ENCODE assay signal across 25 cellular contexts in the genomic region with DNA sequence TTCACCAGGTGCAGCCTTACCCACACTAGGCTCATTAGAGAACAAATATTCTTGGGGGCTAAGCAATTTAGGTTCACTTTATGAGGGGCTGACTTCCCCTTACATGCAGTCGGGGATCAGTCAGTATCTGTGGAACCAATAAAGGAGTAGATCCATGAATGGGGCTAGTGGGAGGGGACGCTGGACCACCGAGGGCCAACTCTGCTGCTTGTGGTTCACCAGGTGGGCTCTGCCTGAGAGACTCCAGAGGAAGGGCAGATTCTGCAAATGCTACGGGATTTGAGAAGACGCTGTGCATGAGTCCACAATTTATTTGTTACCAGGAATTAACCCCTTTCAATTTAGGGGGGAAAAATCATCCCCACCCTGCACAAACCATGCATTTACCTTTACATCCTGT. TPM values are rescaled to one million over a fixed set of nuclear protein-coding genes. Genes with fewer than 3 reads are reported as not detected.
DNase-seq lines count a peak whose midpoint lies in the region; ATAC-seq, FAIRE-seq and TF ChIP-seq lines count a peak whose summit lies in the region.
"Had no signal": no experiment of that assay in that cellular context is flagged by ENCODE, and none has a peak within 500 bp of the region (broad histone marks: within the 10 kb centered on the region; RNA-seq: fewer than 3 reads in every experiment).

No MANE protein-coding gene starts in this region.

- TF ChIP-seq CTCF in VCaP (conservative IDR thresholded peaks at IDR 0.05) (no peak), glutamatergic neuron (IDR thresholded peaks at IDR 0.05; ENCODE audit: partially characterized antibody, unreplicated experiment) (no peak), progenitor cell of endocrine pancreas (IDR thresholded peaks at IDR 0.05; ENCODE audit: unreplicated experiment) (no peak)

- no peak for ATAC-seq in activated T-cell treated with anti-CD3 and anti-CD28 coated beads, Interleukin-2, amount 50 U/mL, for 4 hours
- ATAC-seq: A549, heart right ventricle, left lobe of liver had no signal

- peaks cover 16% of the 10 kb centered on the region for H3K4me1 Mint-ChIP-seq in activated T-cell treated with anti-CD3 and anti-CD28 coated beads, Interleukin-2, amount 50 U/mL, for 4 hours (ENCODE audit: low read depth)
- H3K4me1 Mint-ChIP-seq in activated T-cell treated with anti-CD3 and anti-CD28 coated beads, Interleukin-2, amount 50 U/mL, for 24 hours (ENCODE audit: low read depth): peaks cover 20% of the 10 kb centered on the region
- H3K4me1 Mint-ChIP-seq in glutamatergic neuron (ENCODE audit: low read depth, unreplicated experiment) (peaks cover 12% of the 10 kb centered on the region), progenitor cell of endocrine pancreas (ENCODE audit: low read depth) (peaks cover 9% of the 10 kb centered on the region)

- TF ChIP-seq POLR2A in GM12892 (IDR thresholded peaks at IDR 0.05; ENCODE audit: low read depth, low read length): no peak

- H3K27me3 Mint-ChIP-seq in activated T-cell treated with anti-CD3 and anti-CD28 coated beads, Interleukin-2, amount 50 U/mL, for 4 hours (ENCODE audit: low read depth): peaks cover 7% of the 10 kb centered on the region
- H3K27me3 Mint-ChIP-seq in activated T-cell treated with anti-CD3 and anti-CD28 coated beads, Interleukin-2, amount 50 U/mL, for 24 hours: no peaks in the 10 kb centered on the region
- H3K27me3 Mint-ChIP-seq in glutamatergic neuron (ENCODE audit: unreplicated experiment) (peaks cover 10% of the 10 kb centered on the region), progenitor cell of endocrine pancreas (no peaks in the 10 kb centered on the region)

- no peak for DNase-seq in activated T-cell treated with anti-CD3 and anti-CD28 coated beads, Interleukin-2, amount 50 U/mL, for 4 hours
- DNase-seq in activated T-cell treated with anti-CD3 and anti-CD28 coated beads, Interleukin-2, amount 50 U/mL, for 24 hours: no peak
- no peak for DNase-seq in glutamatergic neuron
- DNase-seq in progenitor cell of endocrine pancreas (ENCODE audit: low spot score, unreplicated experiment): no peak
- no peak for DNase-seq in hippocampal formation (lab: John Stamatoyannopoulos, UW)
- DNase-seq in stimulated activated CD4-positive, alpha-beta T cell treated with anti-CD3 and anti-CD28 coated beads, Interleukin-4, amount 100 ng/mL, for 4 hours: no peak
- no peak for DNase-seq in GM12892 (ENCODE audit: insufficient read length)
- DNase-seq: activated CD4-positive, alpha-beta T cell treated with anti-CD3 and anti-CD28 coated beads for 1 hour; activated gamma-delta T cell; aorta; heart right ventricle; KG1; MV-4-11; NCI-H187; NCI-H526 treated with DMSO at 0.1 percent for 48 hours; occipital lobe; RPMI8226; stomach; T1000 had no signal

- peak overlapping the region; percentile 95 for H3K27ac ChIP-seq in VCaP
- H3K27ac ChIP-seq: SK-N-MC had no signal

- H3K36me3 Mint-ChIP-seq in activated T-cell treated with anti-CD3 and anti-CD28 coated beads, Interleukin-2, amount 50 U/mL, for 4 hours (ENCODE audit: insufficient read depth): no peaks in the 10 kb centered on the region
- no peaks in the 10 kb centered on the region for H3K36me3 Mint-ChIP-seq in activated T-cell treated with anti-CD3 and anti-CD28 coated beads, Interleukin-2, amount 50 U/mL, for 24 hours (ENCODE audit: low read depth)
- H3K36me3 Mint-ChIP-seq in glutamatergic neuron (ENCODE audit: unreplicated experiment) (no peaks in the 10 kb centered on the region), progenitor cell of endocrine pancreas (ENCODE audit: insufficient read depth) (peaks cover 2% of the 10 kb centered on the region)

- peak overlapping the region; percentile 53 for H3K4me3 Mint-ChIP-seq in activated T-cell treated with anti-CD3 and anti-CD28 coated beads, Interleukin-2, amount 50 U/mL, for 4 hours
- no peak overlapping the region for H3K4me3 Mint-ChIP-seq in activated T-cell treated with anti-CD3 and anti-CD28 coated beads, Interleukin-2, amount 50 U/mL, for 24 hours
- H3K4me3 Mint-ChIP-seq in glutamatergic neuron (ENCODE audit: unreplicated experiment) (peak overlapping the region; percentile 30), progenitor cell of endocrine pancreas (ENCODE audit: low read depth) (peak overlapping the region; percentile 11)

- no peak for FAIRE-seq in GM12892 (lab: Jason Lieb, UNC)
- FAIRE-seq: A549 had no signal

- no peak overlapping the region for H3K27ac Mint-ChIP-seq in activated T-cell treated with anti-CD3 and anti-CD28 coated beads, Interleukin-2, amount 50 U/mL, for 24 hours
- H3K27ac Mint-ChIP-seq in glutamatergic neuron (ENCODE audit: unreplicated experiment) (peak overlapping the region; percentile 22), progenitor cell of endocrine pancreas (peak overlapping the region; percentile 29)

- no peaks in the 10 kb centered on the region for H3K9me3 Mint-ChIP-seq in activated T-cell treated with anti-CD3 and anti-CD28 coated beads, Interleukin-2, amount 50 U/mL, for 4 hours
- H3K9me3 Mint-ChIP-seq in activated T-cell treated with anti-CD3 and anti-CD28 coated beads, Interleukin-2, amount 50 U/mL, for 24 hours: no peaks in the 10 kb centered on the region
- H3K9me3 Mint-ChIP-seq in glutamatergic neuron (ENCODE audit: unreplicated experiment): peaks cover 15% of the 10 kb centered on the region
- peaks cover 3% of the 10 kb centered on the region for H3K9me3 Mint-ChIP-seq in progenitor cell of endocrine pancreas (ENCODE audit: low read depth)

RNA-seq across cellular contexts. Expression of gene HAAO, which starts 15.9 kb away (rescaled TPM):
- total RNA-seq in activated T-cell treated with anti-CD3 and anti-CD28 coated beads, Interleukin-2, amount 50 U/mL, for 4 hours: under 1 TPM in 2 of 3 donors, not detected in 1; 0.24 to 0.30 TPM
- total RNA-seq in glutamatergic neuron (ENCODE audit: unreplicated experiment) (not detected), progenitor cell of endocrine pancreas (14.5 and 16.7 TPM in 2 replicates)
- 15.4 TPM for polyA plus RNA-seq in GM12892 (2012; ENCODE audit: missing spikeins)
- total RNA-seq: HT1080 had no signal
- polyA plus RNA-seq: A549 had no signal

RNA-seq across cellular contexts. Expression of gene OXER1, which starts 44.4 kb away (rescaled TPM):
- total RNA-seq in activated T-cell treated with anti-CD3 and anti-CD28 coated beads, Interleukin-2, amount 50 U/mL, for 4 hours: under 1 TPM in 1 of 3 donors, not detected in 2; 0.33 TPM
- total RNA-seq in glutamatergic neuron (ENCODE audit: unreplicated experiment): not detected
- total RNA-seq in progenitor cell of endocrine pancreas: 4.3 and 4.6 TPM in 2 replicates
- polyA plus RNA-seq in GM12892 (2012; ENCODE audit: missing spikeins): 2.4 TPM
- total RNA-seq: HT1080, occipital lobe had no signal
- polyA plus RNA-seq: A549, BJ had no signal

Comparison
In these comparisons a context has a peak if more than half of its experiments do, and no peak if none do; other contexts are left out.
1. RNA of gene HAAO, which starts 15.9 kb away (total RNA-seq): 14.5 to 16.7 TPM in progenitor cell of endocrine pancreas; not detected in glutamatergic neuron (single experiment) and 0.24 to 0.30 TPM in activated T-cell treated with anti-CD3 and anti-CD28 coated beads, Interleukin-2, amount 50 U/mL, for 4 hours; every median in the first group is over 10 times any median in the second.